7 cellular contexts compared by ENCODE assay signal in genomic region chr2:238379096-238379810, GRCh38. TPM values are rescaled to one million over a fixed set of nuclear protein-coding genes. Genes with fewer than 3 reads are reported as not detected.
DNase-seq lines count a peak whose midpoint lies in the region; ATAC-seq and TF ChIP-seq lines count a peak whose summit lies in the region.

No MANE protein-coding gene starts in this region.

- no peak overlapping the region for H2BK12ac ChIP-seq in H9 (ENCODE audit: insufficient read length, low read depth, low read length)

- H4K91ac ChIP-seq in H9 (ENCODE audit: insufficient read length, low read depth, low read length): no peak overlapping the region

- peak in 1 of 2 donors; percentile 16 for ATAC-seq in gastrocnemius medialis

- peaks cover 4 to 15% of the 10 kb centered on the region in 2 experiments for H3K36me3 ChIP-seq in SK-N-SH (replicated peaks in 1 of 2; ENCODE audit: control insufficient read depth in 1 of 2, insufficient read depth in 2 of 2, low read length in 1 of 2)
- no peaks in the 10 kb centered on the region for H3K36me3 ChIP-seq in gastrocnemius medialis
- H3K36me3 ChIP-seq in esophagus squamous epithelium: peaks cover 0 to 16% (median 0%) of the 10 kb centered on the region in 3 donors
- H3K36me3 ChIP-seq in effector memory CD4-positive, alpha-beta T cell (ENCODE audit: control insufficient read depth, insufficient read depth, low read length): no peaks in the 10 kb centered on the region

- POLR2A ChIA-PET in SK-N-SH (lab: Yijun Ruan, JAX): no interaction called here

- no peak overlapping the region for H2BK20ac ChIP-seq in H9 (ENCODE audit: low read depth, low read length, poor library complexity, severe bottlenecking)

- H3K23me2 ChIP-seq in H9 (ENCODE audit: insufficient read length, low read depth, low read length, poor library complexity, severe bottlenecking): peaks cover 4% of the 10 kb centered on the region

- TF ChIP-seq RAD21 in SK-N-SH (IDR thresholded peaks at IDR 0.05; ENCODE audit: low read length): no peak

- H3K4ac ChIP-seq in H9 (ENCODE audit: low read depth, low read length): no peak overlapping the region

- no peak overlapping the region for H3K23ac ChIP-seq in H9 (ENCODE audit: insufficient read length, low read depth, low read length)

- intact Hi-C loops in gastrocnemius medialis (cut with DNase I; ENCODE audit: low total_unique reads): no loop called here
- intact Hi-C loops in esophagus squamous epithelium (cut with DNase I): no loop called here

- no peak for TF ChIP-seq EP300 in SK-N-SH (IDR thresholded peaks at IDR 0.05; ENCODE audit: borderline replicate concordance in 1 of 2, low read depth in 1 of 2, low read length in 1 of 2)

- H3K27ac Mint-ChIP-seq in H9: peak overlapping the region in 1 of 3 experiments; percentile 78; a peak in 2 of 7 replicates
- H3K27ac Mint-ChIP-seq in chondrocyte (ENCODE audit: unreplicated experiment): peak overlapping the region; percentile 96

- no peak overlapping the region for H2AFZ ChIP-seq in H9 (ENCODE audit: low read length)
- no peak overlapping the region for H2AFZ ChIP-seq in SK-N-SH (ENCODE audit: low read depth)

- H4K8ac ChIP-seq in H9 (replicated peaks; ENCODE audit: insufficient read length, low read depth, low read length): no peak overlapping the region

- TF ChIP-seq POLR2A in gastrocnemius medialis (IDR thresholded peaks at IDR 0.05): no peak
- TF ChIP-seq POLR2A in esophagus squamous epithelium (IDR thresholded peaks at IDR 0.05): no peak

- CTCF ChIA-PET in SK-N-SH (lab: Yijun Ruan, JAX): interaction anchor here (0.9 to 1.1 kb wide), 2 partner anchors 8 to 22 kb away, joined by 3 to 5 read pairs; no protein-coding TSS in a partner anchor

- TF ChIP-seq CTCF in H9 (conservative IDR thresholded peaks at IDR 0.05): no peak
- no peak for TF ChIP-seq CTCF in SK-N-SH (IDR thresholded peaks at IDR 0.05)
- no peak for TF ChIP-seq CTCF in chondrocyte (IDR thresholded peaks at IDR 0.05)
- no peak for TF ChIP-seq CTCF in gastrocnemius medialis (IDR thresholded peaks at IDR 0.05 in 4 of 5, conservative IDR thresholded peaks at IDR 0.05 in 1 of 5)
- TF ChIP-seq CTCF in esophagus squamous epithelium (IDR thresholded peaks at IDR 0.05): no peak

- peaks cover 8% of the 10 kb centered on the region; the same call in 1 of the 2 replicates for H3K4me1 ChIP-seq in H9 (ENCODE audit: insufficient read depth, low read length)
- peaks cover 0 to 26% of the 10 kb centered on the region in 2 experiments; a peak in 2 of 4 replicates for H3K4me1 ChIP-seq in SK-N-SH (ENCODE audit: control insufficient read depth in 1 of 2, insufficient read depth in 2 of 2, low read depth in 1 of 2, low read length in 1 of 2)
- peaks cover 20 to 31% of the 10 kb centered on the region in 2 donors for H3K4me1 ChIP-seq in gastrocnemius medialis
- peaks cover 5 to 29% (median 13%) of the 10 kb centered on the region in 3 donors for H3K4me1 ChIP-seq in esophagus squamous epithelium
- H3K4me1 ChIP-seq in effector memory CD4-positive, alpha-beta T cell (ENCODE audit: control insufficient read depth, insufficient read depth, low read length, poor library complexity, severe bottlenecking): peaks cover 14% of the 10 kb centered on the region

- peaks cover 7% of the 10 kb centered on the region for H3F3A ChIP-seq in SK-N-SH (replicated peaks; ENCODE audit: insufficient read depth)

- peaks cover 15 to 25% (median 24%) of the 10 kb centered on the region in 3 experiments; a peak in 6 of 7 replicates for H3K36me3 Mint-ChIP-seq in H9 (ENCODE audit: insufficient read depth in 1 of 3, low read depth in 3 of 3)
- peaks cover 17% of the 10 kb centered on the region for H3K36me3 Mint-ChIP-seq in chondrocyte (ENCODE audit: low read depth)

- no peak overlapping the region for H2AK5ac ChIP-seq in H9 (ENCODE audit: insufficient read length, low read length)

- H3K27me3 Mint-ChIP-seq in H9 (ENCODE audit: low read depth) (no peaks in the 10 kb centered on the region; the same call in 1 of the 2 replicates), chondrocyte (ENCODE audit: low read depth) (no peaks in the 10 kb centered on the region)

- no peaks in the 10 kb centered on the region for H3K9me2 ChIP-seq in SK-N-SH

- H3K9me3 Mint-ChIP-seq in H9: peaks cover 2 to 7% of the 10 kb centered on the region in 2 experiments; a peak in 2 of 5 replicates
- peaks cover 7% of the 10 kb centered on the region for H3K9me3 Mint-ChIP-seq in chondrocyte (ENCODE audit: low read depth)

- H3K27ac ChIP-seq in H9 (ENCODE audit: insufficient read length, low read depth, low read length) (no peak overlapping the region), SK-N-SH (ENCODE audit: low read depth in 2 of 2, low read length in 1 of 2) (peak overlapping the region in 1 of 2 experiments; percentile 24; a peak in 2 of 4 replicates), gastrocnemius medialis (peak overlapping the region; percentile 61 to 78 (median 68)), esophagus squamous epithelium (no peak overlapping the region)
- H3K27ac ChIP-seq in effector memory CD4-positive, alpha-beta T cell (ENCODE audit: insufficient read depth, low read length, poor library complexity, severe bottlenecking): no peak overlapping the region

- in situ Hi-C loops in gastrocnemius medialis (cut with MboI; ENCODE audit: low sequenced_read_pairs in 4 of 4): no loop called here

- no peak overlapping the region for H3K14ac ChIP-seq in H9 (ENCODE audit: insufficient read depth, low read length)

- H3K27me3 ChIP-seq in H9 (ENCODE audit: insufficient read depth, low read length) (no peaks in the 10 kb centered on the region), SK-N-SH (ENCODE audit: insufficient read depth) (no peaks in the 10 kb centered on the region), gastrocnemius medialis (no peaks in the 10 kb centered on the region), esophagus squamous epithelium (no peaks in the 10 kb centered on the region)
- no peaks in the 10 kb centered on the region for H3K27me3 ChIP-seq in effector memory CD4-positive, alpha-beta T cell (replicated peaks; ENCODE audit: control insufficient read depth, insufficient read depth, low read length, poor library complexity, severe bottlenecking)

- no peak overlapping the region for H4K5ac ChIP-seq in H9 (ENCODE audit: insufficient read length, low read depth, low read length)

- H3K4me1 Mint-ChIP-seq in H9: peaks cover 12 to 27% of the 10 kb centered on the region in 2 experiments
- peaks cover 44% of the 10 kb centered on the region for H3K4me1 Mint-ChIP-seq in chondrocyte (ENCODE audit: low read depth)

- no peak overlapping the region for H3K56ac ChIP-seq in H9 (ENCODE audit: insufficient read length, low read depth, low read length)

- H4K20me1 ChIP-seq in H9 (ENCODE audit: control insufficient read depth, insufficient read depth, insufficient read length): no peaks in the 10 kb centered on the region
- no peaks in the 10 kb centered on the region for H4K20me1 ChIP-seq in SK-N-SH (ENCODE audit: insufficient read depth)

- no peak overlapping the region for H2BK5ac ChIP-seq in H9 (ENCODE audit: insufficient read length, low read length)

- H3K4me3 ChIP-seq in SK-N-SH (ENCODE audit: low read depth in 2 of 2, low read length in 1 of 2) (no peak overlapping the region), gastrocnemius medialis (no peak overlapping the region), esophagus squamous epithelium (no peak overlapping the region)
- no peak overlapping the region for H3K4me3 ChIP-seq in effector memory CD4-positive, alpha-beta T cell (ENCODE audit: insufficient read depth, low read depth, low read length, poor library complexity, severe bottlenecking)

- no peak overlapping the region for H2BK120ac ChIP-seq in H9 (ENCODE audit: low read depth, low read length, poor library complexity, severe bottlenecking)

- H3K4me3 Mint-ChIP-seq in H9 (no peak overlapping the region), chondrocyte (ENCODE audit: unreplicated experiment) (peak overlapping the region; percentile 24)

- DNase-seq in H9 (no peak), SK-N-SH (no peak), chondrocyte (ENCODE audit: low spot score) (no peak), gastrocnemius medialis (no peak), esophagus squamous epithelium (lab: John Stamatoyannopoulos, UW) (no peak), cerebellar nuclear complex (lab: John Stamatoyannopoulos, UW) (no peak)
- no peak for DNase-seq in effector memory CD4-positive, alpha-beta T cell

- H2BK15ac ChIP-seq in H9 (ENCODE audit: low read depth, low read length): peak overlapping the region; percentile 7; the same call in 1 of the 2 replicates

- H3K18ac ChIP-seq in H9 (ENCODE audit: insufficient read length, low read depth, low read length): no peak overlapping the region

- H3K9ac ChIP-seq in H9 (ENCODE audit: extremely low read depth, insufficient read length, low read length): no peak overlapping the region
- H3K9ac ChIP-seq in SK-N-SH: no peak overlapping the region

- WGBS in H9 (ENCODE audit: extremely low coverage, insufficient read length, low lambda C conversion rate): no CpG with 5 or more reads among the region's 15 CpGs
- WGBS in SK-N-SH (ENCODE audit: low lambda C conversion rate): 88% methylated on average over 12 of the region's 15 CpGs
- WGBS in esophagus squamous epithelium, 2 donors: 71 to 80% methylated on average over 13 to 15 of the region's 15 CpGs

- H3T11ph ChIP-seq in H9 (ENCODE audit: low read length): no peak overlapping the region

- H3K4me2 ChIP-seq in H9 (ENCODE audit: insufficient read depth, insufficient read length, low read length) (no peak overlapping the region), SK-N-SH (peak overlapping the region; percentile 44)

- H3K9me3 ChIP-seq in H9 (ENCODE audit: control insufficient read depth, low read depth, low read length): no peaks in the 10 kb centered on the region
- no peaks in the 10 kb centered on the region for H3K9me3 ChIP-seq in SK-N-SH
- H3K9me3 ChIP-seq in gastrocnemius medialis: no peaks in the 10 kb centered on the region
- no peaks in the 10 kb centered on the region for H3K9me3 ChIP-seq in esophagus squamous epithelium
- H3K9me3 ChIP-seq in effector memory CD4-positive, alpha-beta T cell (ENCODE audit: control insufficient read depth, low read length): no peaks in the 10 kb centered on the region

- H3K79me1 ChIP-seq in H9 (ENCODE audit: insufficient read depth, low read depth, low read length, poor library complexity, severe bottlenecking): no peaks in the 10 kb centered on the region

- no peaks in the 10 kb centered on the region for H3K79me2 ChIP-seq in H9 (ENCODE audit: insufficient read depth, low read length)
- H3K79me2 ChIP-seq in SK-N-SH (ENCODE audit: insufficient read depth): peaks cover 5% of the 10 kb centered on the region; the same call in 1 of the 2 replicates

RNA-seq across cellular contexts. Expression of gene ASB1, which starts 47.5 kb away (rescaled TPM):
- total RNA-seq in H9 (2021) (46.0 and 49.4 TPM in 2 replicates), chondrocyte (31.0 to 37.9 TPM (median 34.5 TPM) in 3 replicates), gastrocnemius medialis (10 to 100 TPM; 17.1 to 33.6 (median 26.3) TPM), esophagus squamous epithelium (10 to 100 TPM in 1 of 4 donors, 1 to 10 TPM in 3; 3.9 to 17.7 (median 8.9) TPM)
- 33.3 and 33.6 TPM in 2 replicates for polyA plus RNA-seq in SK-N-SH (2012; rRNA removed)
- polyA plus RNA-seq in SK-N-SH (2012; cell fraction: cytosol; rRNA removed): 23.3 and 25.2 TPM in 2 replicates
- 80.7 and 86.5 TPM in 2 replicates for polyA plus RNA-seq in SK-N-SH (2012; cell fraction: nucleus; rRNA removed)

RNA-seq across cellular contexts. Expression of gene TRAF3IP1, which starts 58.9 kb away (rescaled TPM):
- total RNA-seq in H9 (2021): 12.9 and 16.4 TPM in 2 replicates
- 9.7 and 15.0 TPM in 2 replicates for polyA plus RNA-seq in SK-N-SH (2012; rRNA removed)
- 10.3 and 11.6 TPM in 2 replicates for polyA plus RNA-seq in SK-N-SH (2012; cell fraction: cytosol; rRNA removed)
- 11.8 and 14.0 TPM in 2 replicates for polyA plus RNA-seq in SK-N-SH (2012; cell fraction: nucleus; rRNA removed)
- 15.1 to 21.1 TPM (median 15.8 TPM) in 3 replicates for total RNA-seq in chondrocyte
- 10 to 100 TPM in 2 of 4 donors, 1 to 10 TPM in 2; 8.5 to 20.8 (median 10.9) TPM for total RNA-seq in gastrocnemius medialis
- total RNA-seq in esophagus squamous epithelium: 10 to 100 TPM in 1 of 4 donors, 1 to 10 TPM in 3; 5.4 to 13.5 (median 9.8) TPM

Comparison
In these comparisons a context has a peak if more than half of its experiments do, and no peak if none do; other contexts are left out.
1. H3K27ac ChIP-seq: peak in gastrocnemius medialis (4 of 4); none in H9 (single experiment), esophagus squamous epithelium (0 of 4) and effector memory CD4-positive, alpha-beta T cell (single experiment).